ENCODE assay signal across 18 cellular contexts in the genomic region with DNA sequence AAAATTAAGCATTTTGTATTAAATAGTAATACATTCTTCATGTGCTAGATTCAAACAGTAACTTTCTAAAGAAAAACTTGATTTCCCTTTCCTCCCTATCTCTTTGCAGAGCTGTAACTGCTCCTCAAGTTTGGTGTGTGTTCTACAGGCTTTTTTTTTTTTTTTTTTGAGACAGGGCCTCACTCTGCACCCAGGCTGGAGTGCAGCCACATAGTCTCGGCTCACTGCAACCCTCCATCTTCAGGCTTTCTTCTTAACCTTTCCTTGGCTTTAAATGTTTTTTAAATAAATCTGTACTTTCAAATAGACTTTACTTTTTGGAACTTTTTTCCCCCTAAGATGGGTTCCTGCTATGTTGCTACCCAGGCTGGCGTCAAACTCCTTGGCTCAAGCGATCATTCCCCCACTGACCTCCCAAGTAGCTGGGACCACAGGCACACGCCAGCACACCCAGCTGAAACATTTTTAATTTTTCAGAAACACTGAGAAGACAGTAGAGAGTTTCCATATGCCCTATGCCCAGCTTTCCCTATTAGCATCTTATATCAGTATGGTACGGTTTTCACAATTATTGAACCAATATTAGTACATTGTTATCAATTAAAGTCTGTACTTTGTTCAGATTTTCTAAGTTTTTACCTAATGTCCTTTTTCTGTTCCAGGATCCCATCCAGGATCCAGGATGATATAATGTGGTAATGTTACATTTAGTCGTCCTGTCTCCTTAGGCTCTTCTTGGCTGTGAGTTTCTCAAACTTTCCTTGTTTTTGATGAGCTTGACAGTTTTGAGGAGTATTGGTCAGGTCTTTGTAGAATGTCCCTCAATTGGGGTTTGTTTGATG. TPM values are rescaled to one million over a fixed set of nuclear protein-coding genes. Genes with fewer than 3 reads are reported as not detected.
A peak's percentile ranks its signal among the peaks of the same experiment; 100 is the strongest.
DNase-seq lines count a peak whose midpoint lies in the region; ATAC-seq and TF ChIP-seq lines count a peak whose summit lies in the region.
"Had no signal": no experiment of that assay in that cellular context is flagged by ENCODE, and none has a peak within 500 bp of the region (broad histone marks: within the 10 kb centered on the region; RNA-seq: fewer than 3 reads in every experiment).

No MANE protein-coding gene starts in this region.

- DNase-seq in Right ventricle myocardium inferior (ENCODE audit: missing footprints) (no peak), left ventricle myocardium inferior (no peak), T-cell (no peak), NCI-H526 treated with DMSO at 0.1 percent for 48 hours (lab: John Stamatoyannopoulos, UW) (no peak), AG20443 (ENCODE audit: low spot score) (no peak)
- no peak for DNase-seq in stimulated activated naive CD8-positive, alpha-beta T cell treated with anti-CD3 and anti-CD28 coated beads, Interleukin-15, amount 100 ng/mL, for 72 hours
- DNase-seq: activated CD4-positive, alpha-beta T cell treated with anti-CD3 and anti-CD28 coated beads for 4 hours; DND-41; effector memory CD8-positive, alpha-beta T cell; MV-4-11; NCI-H1694 treated with DMSO at 0.1 percent for 48 hours; NCI-H446; nucleus accumbens; stimulated activated CD4-positive, alpha-beta T cell treated with anti-CD3 and anti-CD28 coated beads, Interleukin-15, amount 100 ng/mL, for 24 hours had no signal

- intact Hi-C loops in Right ventricle myocardium inferior (cut with DNase I) (no loop called here), left ventricle myocardium inferior (cut with micrococcal nuclease) (no loop called here)

- ATAC-seq in Right ventricle myocardium inferior (peak; percentile 54), T-cell (replicated peaks in 1 of 4) (peak in 1 of 4 experiments; percentile 29), HG02970 (IDR thresholded peaks at IDR 0.05; ENCODE audit: low FRiP score, unreplicated experiment) (no peak)
- ATAC-seq in stimulated activated naive CD8-positive, alpha-beta T cell treated with anti-CD3 and anti-CD28 coated beads, Interleukin-15, amount 100 ng/mL, for 72 hours = no peak
- ATAC-seq: effector memory CD8-positive, alpha-beta T cell had no signal

- H3K27ac ChIP-seq in left ventricle myocardium inferior (replicated peaks) = no peak overlapping the region
- H3K27ac ChIP-seq: thyroid gland had no signal

- peaks cover 10% of the 10 kb centered on the region for H3K36me3 ChIP-seq in left ventricle myocardium inferior
- H3K36me3 ChIP-seq: thyroid gland had no signal

- H3K27me3 Mint-ChIP-seq in T-cell (no peaks in the 10 kb centered on the region), brain (no peaks in the 10 kb centered on the region)
- no peaks in the 10 kb centered on the region for H3K27me3 Mint-ChIP-seq in stimulated activated naive CD8-positive, alpha-beta T cell treated with anti-CD3 and anti-CD28 coated beads, Interleukin-15, amount 100 ng/mL, for 72 hours
- H3K27me3 Mint-ChIP-seq: effector memory CD8-positive, alpha-beta T cell; IgD-negative memory B cell had no signal

- H3K4me3 Mint-ChIP-seq in T-cell (peak overlapping the region in 2 of 3 donors; percentile 54 to 70), brain (peak overlapping the region in 2 of 5 experiments; percentile 34 to 35)
- peak overlapping the region; percentile 26 to 71 for H3K4me3 Mint-ChIP-seq in stimulated activated naive CD8-positive, alpha-beta T cell treated with anti-CD3 and anti-CD28 coated beads, Interleukin-15, amount 100 ng/mL, for 72 hours

- H3K4me3 ChIP-seq in left ventricle myocardium inferior = no peak overlapping the region
- H3K4me3 ChIP-seq: thyroid gland had no signal

- H3K9me3 ChIP-seq in left ventricle myocardium inferior (replicated peaks) = no peaks in the 10 kb centered on the region
- H3K9me3 ChIP-seq: thyroid gland had no signal

- H3K4me1 ChIP-seq in left ventricle myocardium inferior = peaks cover 91% of the 10 kb centered on the region

- H3K36me3 Mint-ChIP-seq in T-cell (peaks cover 48% of the 10 kb centered on the region), brain (peaks cover 75% of the 10 kb centered on the region)

- no peaks in the 10 kb centered on the region for H3K27me3 ChIP-seq in left ventricle myocardium inferior (ENCODE audit: low read depth)
- H3K27me3 ChIP-seq: thyroid gland had no signal

- H3K27ac Mint-ChIP-seq in T-cell = peak overlapping the region in 1 of 2 donors; percentile 68
- peak overlapping the region in 3 of 5 experiments; percentile 40 to 87 (median 43) for H3K27ac Mint-ChIP-seq in brain
- H3K27ac Mint-ChIP-seq in stimulated activated naive CD8-positive, alpha-beta T cell treated with anti-CD3 and anti-CD28 coated beads, Interleukin-15, amount 100 ng/mL, for 72 hours = peak overlapping the region in 1 of 2 donors; percentile 86
- H3K27ac Mint-ChIP-seq: IgD-negative memory B cell had no signal

- H3K9me3 Mint-ChIP-seq in T-cell = no peaks in the 10 kb centered on the region
- H3K9me3 Mint-ChIP-seq in brain = peaks cover 2 to 18% (median 9%) of the 10 kb centered on the region in 5 experiments
- H3K9me3 Mint-ChIP-seq in stimulated activated naive CD8-positive, alpha-beta T cell treated with anti-CD3 and anti-CD28 coated beads, Interleukin-15, amount 100 ng/mL, for 72 hours = no peaks in the 10 kb centered on the region
- H3K9me3 Mint-ChIP-seq: effector memory CD8-positive, alpha-beta T cell had no signal

- H3K4me1 Mint-ChIP-seq in T-cell = peaks cover 88 to 94% (median 91%) of the 10 kb centered on the region in 3 donors
- H3K4me1 Mint-ChIP-seq in brain = peaks cover 74% of the 10 kb centered on the region
- H3K4me1 Mint-ChIP-seq in stimulated activated naive CD8-positive, alpha-beta T cell treated with anti-CD3 and anti-CD28 coated beads, Interleukin-15, amount 100 ng/mL, for 72 hours = peaks cover 86% of the 10 kb centered on the region

- CTCF ChIA-PET in T-cell (lab: Charles Lee) = interaction anchor here (0.5 to 1.0 kb wide), 5 partner anchors 10 to 154 kb away, joined by 3 to 5 read pairs (median 3); no protein-coding TSS in a partner anchor

- no peak for TF ChIP-seq CTCF in left ventricle myocardium inferior (IDR thresholded peaks at IDR 0.05; ENCODE audit: borderline replicate concordance)
- no peak for TF ChIP-seq CTCF in brain (conservative IDR thresholded peaks at IDR 0.05)

- POLR2A ChIA-PET in T-cell (lab: Charles Lee) = interaction anchor here (0.5 to 0.7 kb wide), 6 partner anchors 23 to 1947 kb away, joined by 3 to 10 read pairs (median 4); no protein-coding TSS in a partner anchor

RNA-seq across cellular contexts. Expression of a gene that starts 9.2 kb away (rescaled TPM):
- total RNA-seq in Right ventricle myocardium inferior (51.9 TPM), left ventricle myocardium inferior (62.1 TPM), T-cell (100 to 1,000 TPM in 2 of 5 donors, 10 to 100 TPM in 3; 76.3 to 194 (median 90.8) TPM)
- 108 TPM for polyA plus RNA-seq in brain (ENCODE audit: insufficient read depth, low read depth, low replicate concordance)
